Comparison of ENCODE assay signal across 8 cellular contexts in the genomic region with DNA sequence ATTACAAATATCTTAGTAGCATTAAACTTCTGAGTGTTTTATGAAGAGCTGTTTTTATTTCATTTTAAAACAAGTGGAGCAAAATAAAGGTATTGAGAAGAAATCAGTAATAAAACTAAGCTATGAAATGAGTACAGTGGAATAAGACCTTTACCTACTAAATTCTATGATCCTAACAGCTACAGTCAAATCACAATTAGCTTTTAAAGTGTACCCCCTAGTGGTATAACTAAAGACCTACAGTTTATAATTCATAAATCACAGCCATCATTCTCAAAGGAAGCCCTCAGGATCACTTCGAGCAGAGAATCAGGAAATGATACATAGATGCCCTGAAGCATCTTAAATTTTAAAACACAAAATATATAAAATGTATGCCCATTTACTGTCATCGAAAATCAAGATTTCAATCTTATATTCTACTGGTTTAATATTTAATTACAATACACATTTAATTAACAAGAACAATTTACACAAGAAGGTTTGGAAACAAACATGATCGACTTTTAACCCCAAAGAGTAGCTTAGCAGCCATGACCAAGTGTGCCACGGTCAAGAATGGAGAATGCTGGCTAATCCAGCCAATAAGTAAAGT. TPM values are rescaled to one million over a fixed set of nuclear protein-coding genes. Genes with fewer than 3 reads are reported as not detected.
DNase-seq lines count a peak whose midpoint lies in the region; ATAC-seq and TF ChIP-seq lines count a peak whose summit lies in the region.

No MANE protein-coding gene starts in this region.

- no peaks in the 10 kb centered on the region for H3K27me3 ChIP-seq in ovary

- H3K4me1 ChIP-seq in ovary (ENCODE audit: insufficient read depth): no peaks in the 10 kb centered on the region

- no peak for TF ChIP-seq EP300 in ovary (IDR thresholded peaks at IDR 0.05)

- H3K4me3 ChIP-seq in ovary: no peak overlapping the region

- WGBS in ovary, 3 donors: 67 to 70% (median 67%) methylated on average over 4 of the region's 4 CpGs

- TF ChIP-seq CTCF in ovary (IDR thresholded peaks at IDR 0.05): peak in 2 of 3 donors; percentile 25 to 29

- H3K27ac ChIP-seq in ovary: no peak overlapping the region

- H3K9me3 ChIP-seq in ovary: no peaks in the 10 kb centered on the region

- ATAC-seq in GM19452 (IDR thresholded peaks at IDR 0.05; ENCODE audit: unreplicated experiment): peak; percentile 64
- peak; percentile 77 for ATAC-seq in HG03460 (IDR thresholded peaks at IDR 0.05; ENCODE audit: unreplicated experiment)
- peak; percentile 71 for ATAC-seq in esophagus mucosa

- TF ChIP-seq POLR2A in ovary (IDR thresholded peaks at IDR 0.05): no peak

- intact Hi-C loops in ovary (cut with DNase I): no loop called here

- peak; percentile 54 for DNase-seq in DMS 273 (lab: John Stamatoyannopoulos, UW; ENCODE audit: unreplicated experiment)
- peak; percentile 27 for DNase-seq in RPMI8226
- DNase-seq in ovary: no peak
- no peak for DNase-seq in activated effector memory CD4-positive, alpha-beta T cell treated with anti-CD3 and anti-CD28 coated beads, Interleukin-2, amount 50 U/mL, for 16 hours
- DNase-seq in activated CD8-positive, alpha-beta memory T cell treated with anti-CD3 and anti-CD28 coated beads for 24 hours: no peak

- no peaks in the 10 kb centered on the region for H3K36me3 ChIP-seq in ovary

RNA-seq across cellular contexts. Expression of gene CCNH, which starts 12.3 kb away (rescaled TPM):
- total RNA-seq in esophagus mucosa (22.5 TPM), ovary (100 to 1,000 TPM in 2 of 7 donors, 10 to 100 TPM in 5; 37.8 to 160 (median 49.0) TPM)
- 10 to 100 TPM; 21.7 to 26.0 TPM for polyA plus RNA-seq in ovary

Comparison
In these comparisons a context has a peak if more than half of its experiments do, and no peak if none do; other contexts are left out.
1. DNase-seq: peak in DMS 273 (single experiment) and RPMI8226 (single experiment); none in ovary (0 of 5), activated effector memory CD4-positive, alpha-beta T cell treated with anti-CD3 and anti-CD28 coated beads, Interleukin-2, amount 50 U/mL, for 16 hours (single experiment) and activated CD8-positive, alpha-beta memory T cell treated with anti-CD3 and anti-CD28 coated beads for 24 hours (single experiment).
2. Peak in every context shown above with its lines, with median percentiles within 50 percentile points of each other: ATAC-seq.